Comparison of ENCODE assay signal across 9 cellular contexts in the genomic region with DNA sequence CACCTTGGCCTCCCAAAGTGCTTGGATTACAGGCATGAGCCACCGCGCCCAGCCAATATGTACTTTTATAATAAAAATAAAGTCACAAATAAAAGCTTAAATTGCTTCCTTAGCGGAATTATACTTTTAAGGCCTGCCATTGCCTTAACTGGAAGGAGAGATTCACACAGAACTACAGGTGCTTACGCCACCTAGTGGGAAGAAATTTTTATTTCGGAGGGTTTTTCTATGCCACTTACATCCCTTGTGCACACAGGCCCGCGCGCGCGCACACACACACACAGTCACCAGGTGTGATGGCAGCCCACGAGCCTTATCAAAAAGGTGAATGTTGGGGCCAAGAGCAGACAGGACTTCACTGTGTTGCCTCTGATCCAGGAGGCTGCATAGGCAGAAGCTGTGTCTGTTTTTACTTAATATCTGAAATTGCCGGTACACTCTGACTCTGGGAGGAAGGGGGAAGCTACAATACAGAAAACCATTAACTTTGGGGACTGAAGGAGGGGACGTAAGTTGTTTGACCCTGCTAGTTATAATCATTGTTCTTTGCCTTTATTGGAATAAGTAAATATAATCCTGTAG.
DNase-seq lines count a peak whose midpoint lies in the region; ATAC-seq and TF ChIP-seq lines count a peak whose summit lies in the region.
"Had no signal": no experiment of that assay in that cellular context is flagged by ENCODE, and none has a peak within 500 bp of the region (broad histone marks: within the 10 kb centered on the region; RNA-seq: fewer than 3 reads in every experiment).

No MANE protein-coding gene starts in this region.

- H3K36me3 ChIP-seq in Loucy (ENCODE audit: insufficient read depth, low read length) (no peaks in the 10 kb centered on the region), RWPE2 (ENCODE audit: low read depth) (no peaks in the 10 kb centered on the region), liver (ENCODE audit: control insufficient read depth in 4 of 4, insufficient read depth in 3 of 4, low read depth in 1 of 4, low read length in 3 of 4) (no peaks in the 10 kb centered on the region)
- H3K36me3 ChIP-seq: BLaER1 treated with 17β-estradiol and CSF1 and Interleukin-3, amounts not matched to agents 10 nM and 100 nM had no signal

- H3K9ac ChIP-seq in Loucy (ENCODE audit: low read depth, low read length, poor library complexity, severe bottlenecking): no peak overlapping the region
- H3K9ac ChIP-seq in liver (ENCODE audit: low read depth in 1 of 2, low read length in 2 of 2): no peak overlapping the region
- H3K9ac ChIP-seq: BLaER1 treated with 17β-estradiol and CSF1 and Interleukin-3, amounts not matched to agents 10 nM and 100 nM had no signal

- TF ChIP-seq RAD21 in liver (IDR thresholded peaks at IDR 0.05): peak; percentile 70 to 80

- no peaks in the 10 kb centered on the region for H4K20me1 ChIP-seq in Loucy (ENCODE audit: insufficient read depth, low read length, poor library complexity, severe bottlenecking)
- H4K20me1 ChIP-seq: BLaER1 treated with 17β-estradiol and CSF1 and Interleukin-3, amounts not matched to agents 10 nM and 100 nM had no signal

- H3K9me3 ChIP-seq in Loucy (ENCODE audit: insufficient read depth, low read depth, low read length) (no peaks in the 10 kb centered on the region), RWPE2 (ENCODE audit: severe bottlenecking) (no peaks in the 10 kb centered on the region), liver (ENCODE audit: control insufficient read depth in 4 of 4, low read length in 3 of 4) (no peaks in the 10 kb centered on the region)
- H3K9me3 ChIP-seq: BLaER1 treated with 17β-estradiol and CSF1 and Interleukin-3, amounts not matched to agents 10 nM and 100 nM had no signal

- ATAC-seq in RWPE2 (ENCODE audit: low read depth): peak; percentile 71; the same call in 2 of the 3 replicates

- no peaks in the 10 kb centered on the region for H3F3A ChIP-seq in Loucy (ENCODE audit: low read depth)

- no peak overlapping the region for H3K4me3 ChIP-seq in Loucy (ENCODE audit: low read length, poor library complexity, severe bottlenecking)
- no peak overlapping the region for H3K4me3 ChIP-seq in RWPE2 (ENCODE audit: severe bottlenecking)
- no peak overlapping the region for H3K4me3 ChIP-seq in liver (ENCODE audit: low read depth in 1 of 3, low read length in 3 of 3)
- H3K4me3 ChIP-seq: BLaER1 treated with 17β-estradiol and CSF1 and Interleukin-3, amounts not matched to agents 10 nM and 100 nM had no signal

- H3K79me2 ChIP-seq in Loucy (ENCODE audit: insufficient read depth, low read length): no peaks in the 10 kb centered on the region

- peak; percentile 62 for TF ChIP-seq CTCF in Loucy (conservative IDR thresholded peaks at IDR 0.05; ENCODE audit: low read length)
- TF ChIP-seq CTCF in RWPE2 (IDR thresholded peaks at IDR 0.05; ENCODE audit: poor library complexity, severe bottlenecking): peak; percentile 79
- peak; percentile 46 for TF ChIP-seq CTCF in liver (IDR thresholded peaks at IDR 0.05; ENCODE audit: low read depth, low read length, missing input control)

- peak in 2 of 3 experiments; percentile 59 to 69 for DNase-seq in NCI-H1417 (lab: John Stamatoyannopoulos, UW)
- no peak for DNase-seq in NCI-H1417 treated with DMSO at 0.1 percent for 48 hours (lab: John Stamatoyannopoulos, UW)
- DNase-seq in RWPE2 (ENCODE audit: low spot score): no peak
- peak; percentile 47 to 68 for DNase-seq in dermis microvascular lymphatic vessel endothelial cell (ENCODE audit: low read depth in 2 of 2)
- peak; percentile 30 for DNase-seq in stromal cell of bone marrow (ENCODE audit: low read depth)
- DNase-seq in GM19240 (ENCODE audit: insufficient read length, low spot score): no peak

- WGBS in liver: 47% methylated on average over 13 of the region's 13 CpGs

- no peaks in the 10 kb centered on the region for H3K27me3 ChIP-seq in Loucy (ENCODE audit: insufficient read depth, low read length, poor library complexity, severe bottlenecking)
- H3K27me3 ChIP-seq in RWPE2 (ENCODE audit: insufficient read depth, poor library complexity, severe bottlenecking): no peaks in the 10 kb centered on the region
- H3K27me3 ChIP-seq in liver (ENCODE audit: control insufficient read depth in 4 of 4, insufficient read depth in 4 of 4, low read length in 3 of 4): no peaks in the 10 kb centered on the region
- H3K27me3 ChIP-seq: BLaER1 treated with 17β-estradiol and CSF1 and Interleukin-3, amounts not matched to agents 10 nM and 100 nM had no signal

- H3K4me1 ChIP-seq in Loucy (ENCODE audit: insufficient read depth, low read length, poor library complexity, severe bottlenecking) (no peaks in the 10 kb centered on the region), RWPE2 (ENCODE audit: insufficient read depth, poor library complexity, severe bottlenecking) (no peaks in the 10 kb centered on the region), liver (ENCODE audit: control insufficient read depth in 4 of 4, insufficient read depth in 4 of 4, low read length in 3 of 4) (peaks cover 0 to 8% (median 5%) of the 10 kb centered on the region in 4 donors)

- H2AFZ ChIP-seq in Loucy (ENCODE audit: low read length): no peak overlapping the region

- H3K27ac ChIP-seq in RWPE2 (ENCODE audit: poor library complexity, severe bottlenecking) (no peak overlapping the region), liver (ENCODE audit: low read depth in 1 of 2, low read length in 2 of 2) (no peak overlapping the region)
- H3K27ac ChIP-seq: BLaER1 treated with 17β-estradiol and CSF1 and Interleukin-3, amounts not matched to agents 10 nM and 100 nM had no signal

- H3K4me2 ChIP-seq in Loucy (ENCODE audit: low read depth, low read length, poor library complexity, severe bottlenecking): no peak overlapping the region
- H3K4me2 ChIP-seq: BLaER1 treated with 17β-estradiol and CSF1 and Interleukin-3, amounts not matched to agents 10 nM and 100 nM had no signal

- H3K9me2 ChIP-seq in Loucy (replicated peaks; ENCODE audit: low read depth, low read length): no peaks in the 10 kb centered on the region

TF ChIP-seq in liver, 16 proteins besides CTCF, POLR2A, EP300 and RAD21:
- TF ChIP-seq TAF1 (conservative IDR thresholded peaks at IDR 0.05) (no peak), HNF4G (IDR thresholded peaks at IDR 0.05) (no peak), RXRA (IDR thresholded peaks at IDR 0.05) (no peak), FOXA1 (IDR thresholded peaks at IDR 0.05) (no peak), EGR1 (IDR thresholded peaks at IDR 0.05; ENCODE audit: low read depth in 2 of 2) (no peak), SP1 (IDR thresholded peaks at IDR 0.05) (no peak), NR2F2 (IDR thresholded peaks at IDR 0.05) (no peak), JUND (IDR thresholded peaks at IDR 0.05) (no peak), GABPA (IDR thresholded peaks at IDR 0.05 in 1 of 2, conservative IDR thresholded peaks at IDR 0.05 in 1 of 2) (no peak)
- TF ChIP-seq, protein P1, sequence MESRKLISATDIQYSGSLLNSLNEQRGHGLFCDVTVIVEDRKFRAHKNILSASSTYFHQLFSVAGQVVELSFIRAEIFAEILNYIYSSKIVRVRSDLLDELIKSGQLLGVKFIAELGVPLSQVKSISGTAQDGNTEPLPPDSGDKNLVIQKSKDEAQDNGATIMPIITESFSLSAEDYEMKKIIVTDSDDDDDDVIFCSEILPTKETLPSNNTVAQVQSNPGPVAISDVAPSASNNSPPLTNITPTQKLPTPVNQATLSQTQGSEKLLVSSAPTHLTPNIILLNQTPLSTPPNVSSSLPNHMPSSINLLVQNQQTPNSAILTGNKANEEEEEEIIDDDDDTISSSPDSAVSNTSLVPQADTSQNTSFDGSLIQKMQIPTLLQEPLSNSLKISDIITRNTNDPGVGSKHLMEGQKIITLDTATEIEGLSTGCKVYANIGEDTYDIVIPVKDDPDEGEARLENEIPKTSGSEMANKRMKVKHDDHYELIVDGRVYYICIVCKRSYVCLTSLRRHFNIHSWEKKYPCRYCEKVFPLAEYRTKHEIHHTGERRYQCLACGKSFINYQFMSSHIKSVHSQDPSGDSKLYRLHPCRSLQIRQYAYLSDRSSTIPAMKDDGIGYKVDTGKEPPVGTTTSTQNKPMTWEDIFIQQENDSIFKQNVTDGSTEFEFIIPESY (IDR thresholded peaks at IDR 0.05): no peak
- TF ChIP-seq, protein P2, sequence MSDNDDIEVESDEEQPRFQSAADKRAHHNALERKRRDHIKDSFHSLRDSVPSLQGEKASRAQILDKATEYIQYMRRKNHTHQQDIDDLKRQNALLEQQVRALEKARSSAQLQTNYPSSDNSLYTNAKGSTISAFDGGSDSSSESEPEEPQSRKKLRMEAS (IDR thresholded peaks at IDR 0.05): no peak

Comparison
In these comparisons a context has a peak if more than half of its experiments do, and no peak if none do; other contexts are left out.
1. DNase-seq: peak in NCI-H1417 (2 of 3), dermis microvascular lymphatic vessel endothelial cell (2 of 2) and stromal cell of bone marrow (single experiment); none in NCI-H1417 treated with DMSO at 0.1 percent for 48 hours (single experiment), RWPE2 (single experiment) and GM19240 (single experiment).
2. Peak in every context shown above with its lines, with median percentiles within 50 percentile points of each other: CTCF ChIP-seq.